19 cellular contexts compared by ENCODE assay signal in genomic region chrX:136867518-136867917, GRCh38. TPM values are rescaled to one million over a fixed set of nuclear protein-coding genes. Genes with fewer than 3 reads are reported as not detected.
DNase-seq lines count a peak whose midpoint lies in the region; ATAC-seq, FAIRE-seq and TF ChIP-seq lines count a peak whose summit lies in the region.
"Had no signal": no experiment of that assay in that cellular context is flagged by ENCODE, and none has a peak within 500 bp of the region (broad histone marks: within the 10 kb centered on the region; RNA-seq: fewer than 3 reads in every experiment).

No MANE protein-coding gene starts in this region.

- peak overlapping the region; percentile 77 for H3K27ac Mint-ChIP-seq in activated naive CD4-positive, alpha-beta T cell treated with anti-CD3 and anti-CD28 coated beads for 36 hours
- H3K27ac Mint-ChIP-seq: dendritic cell treated with granulocyte-macrophage colony-stimulating factor and Interleukin-4, amounts not matched to agents 40 ng/mL and 50 ng/mL, for 4 days had no signal

- peaks cover 59% of the 10 kb centered on the region for H3K36me3 Mint-ChIP-seq in activated naive CD4-positive, alpha-beta T cell treated with anti-CD3 and anti-CD28 coated beads for 36 hours (ENCODE audit: low read depth)

- DNase-seq in activated naive CD4-positive, alpha-beta T cell treated with anti-CD3 and anti-CD28 coated beads for 36 hours = no peak
- DNase-seq in activated naive CD4-positive, alpha-beta T cell treated with anti-CD3 and anti-CD28 coated beads, Interleukin-2, amount 50 U/mL, for 16 hours = no peak
- DNase-seq in Karpas-422 (peak; percentile 40), GM12878 (ENCODE audit: low read depth, low spot score) (no peak), psoas muscle (no peak), SW 1271 (lab: John Stamatoyannopoulos, UW) (no peak), GM19240 (ENCODE audit: insufficient read length, low spot score) (no peak)
- DNase-seq in effector CD8-positive, alpha-beta T cell (lab: John Stamatoyannopoulos, UW) = no peak
- DNase-seq: activated CD4-positive, alpha-beta T cell treated with anti-CD3 and anti-CD28 coated beads, Interleukin-2, amount 50 U/mL, for 1 hour; activated effector memory CD4-positive, alpha-beta T cell treated with Interleukin-2 at 50 U/mL for 16 hours; COR-L47; heart right ventricle; NCI-H187; SIG-M5; stimulated activated CD4-positive, alpha-beta T cell treated with anti-CD3 and anti-CD28 coated beads, Interleukin-15, amount 100 ng/mL, for 24 hours; T1000 had no signal

- TF ChIP-seq RAD21 in GM12878 (IDR thresholded peaks at IDR 0.05; ENCODE audit: insufficient read depth, low read depth, low read length) = no peak

- no peak for TF ChIP-seq POLR2A in GM12878 (IDR thresholded peaks at IDR 0.05; ENCODE audit: low read depth, low read length)

- no peaks in the 10 kb centered on the region for H3K9me3 Mint-ChIP-seq in activated naive CD4-positive, alpha-beta T cell treated with anti-CD3 and anti-CD28 coated beads for 36 hours
- H3K9me3 Mint-ChIP-seq: dendritic cell treated with granulocyte-macrophage colony-stimulating factor and Interleukin-4, amounts not matched to agents 40 ng/mL and 50 ng/mL, for 4 days had no signal

- POLR2A ChIA-PET in GM12878 (lab: Charles Lee) = no interaction called here

- TF ChIP-seq CTCF in GM12878 (IDR thresholded peaks at IDR 0.05 in 2 of 3, conservative IDR thresholded peaks at IDR 0.05 in 1 of 3; ENCODE audit: control insufficient read depth in 2 of 3, extremely low read depth in 1 of 3, insufficient read depth in 1 of 3, low read depth in 3 of 3, low read length in 3 of 3) (no peak), psoas muscle (IDR thresholded peaks at IDR 0.05) (no peak)

- no peak for ATAC-seq in GM12878
- ATAC-seq in psoas muscle = peak; percentile 4 to 18 (median 10)
- ATAC-seq: HCT116 had no signal

- 63% methylated on average over 3 of the region's 3 CpGs for WGBS in GM12878 (ENCODE audit: insufficient coverage, insufficient replicate concordance, low lambda C conversion rate, missing lambda C conversion rate)
- WGBS in psoas muscle, 3 donors = 44 to 68% (median 48%) methylated on average over 3 of the region's 3 CpGs

- H3K9me2 ChIP-seq in Karpas-422 (replicated peaks; ENCODE audit: insufficient read depth, low read length) = no peaks in the 10 kb centered on the region

- TF ChIP-seq EP300 in GM12878 (IDR thresholded peaks at IDR 0.05; ENCODE audit: borderline replicate concordance in 1 of 2, control insufficient read depth in 1 of 2, low read depth in 2 of 2, low read length in 2 of 2) = no peak

- H3K27me3 Mint-ChIP-seq in activated naive CD4-positive, alpha-beta T cell treated with anti-CD3 and anti-CD28 coated beads for 36 hours (ENCODE audit: low read depth) = no peaks in the 10 kb centered on the region
- H3K27me3 Mint-ChIP-seq: dendritic cell treated with granulocyte-macrophage colony-stimulating factor and Interleukin-4, amounts not matched to agents 40 ng/mL and 50 ng/mL, for 4 days had no signal

- H4K20me1 ChIP-seq in Karpas-422 (ENCODE audit: insufficient read depth, low read depth, low read length) (no peaks in the 10 kb centered on the region), GM12878 (ENCODE audit: control insufficient read depth, insufficient read depth) (no peaks in the 10 kb centered on the region)

- no peak overlapping the region for H2AFZ ChIP-seq in Karpas-422 (ENCODE audit: low read length)
- no peak overlapping the region for H2AFZ ChIP-seq in GM12878 (ENCODE audit: control insufficient read depth, low read depth, low read length)

- no peak overlapping the region for H3K4me3 Mint-ChIP-seq in activated naive CD4-positive, alpha-beta T cell treated with anti-CD3 and anti-CD28 coated beads for 36 hours
- H3K4me3 Mint-ChIP-seq: dendritic cell treated with granulocyte-macrophage colony-stimulating factor and Interleukin-4, amounts not matched to agents 40 ng/mL and 50 ng/mL, for 4 days had no signal

- peaks cover 54% of the 10 kb centered on the region for H3K4me1 Mint-ChIP-seq in activated naive CD4-positive, alpha-beta T cell treated with anti-CD3 and anti-CD28 coated beads for 36 hours (ENCODE audit: low read depth)

- RAD21 ChIA-PET in GM12878 (lab: Charles Lee; ENCODE audit: unreplicated experiment) = interaction anchor here (0.5 kb wide), 1 partner anchor 120 kb away, joined by 3 read pairs; no protein-coding TSS in a partner anchor

- no peaks in the 10 kb centered on the region for H3K27me3 ChIP-seq in Karpas-422 (ENCODE audit: low read length)
- H3K27me3 ChIP-seq in GM12878 (replicated peaks in 1 of 2; ENCODE audit: control insufficient read depth in 2 of 2, insufficient read depth in 2 of 2, low read length in 1 of 2) = no peaks in the 10 kb centered on the region
- no peaks in the 10 kb centered on the region for H3K27me3 ChIP-seq in psoas muscle (ENCODE audit: insufficient read depth in 3 of 3, low read length in 2 of 3)
- H3K27me3 ChIP-seq: heart right ventricle, vagina had no signal

- H3K9ac ChIP-seq in Karpas-422 (ENCODE audit: low read length) (no peak overlapping the region), GM12878 (ENCODE audit: control insufficient read depth, insufficient read depth, low read length) (no peak overlapping the region)

- in situ Hi-C loops in GM12878 (cut with MboI) = no loop called here

- no peaks in the 10 kb centered on the region for H3K4me1 ChIP-seq in Karpas-422 (ENCODE audit: low read length)
- H3K4me1 ChIP-seq in GM12878 (ENCODE audit: control insufficient read depth, insufficient read depth, low read length) = no peaks in the 10 kb centered on the region
- no peaks in the 10 kb centered on the region for H3K4me1 ChIP-seq in psoas muscle
- H3K4me1 ChIP-seq: vagina had no signal

- no TSS peak for BruUV-seq in GM12878 (replicated peaks; lab: Mats Ljungman, UMichigan)

- no peak overlapping the region for H3K4me2 ChIP-seq in Karpas-422 (ENCODE audit: low read depth, low read length, poor library complexity, severe bottlenecking)
- H3K4me2 ChIP-seq in GM12878 (ENCODE audit: control insufficient read depth, insufficient read depth) = no peak overlapping the region

- no peak for FAIRE-seq in GM12878 (lab: Jason Lieb, UNC)

- H3K36me3 ChIP-seq in Karpas-422 (ENCODE audit: insufficient read depth, low read length) = peaks cover 27% of the 10 kb centered on the region
- H3K36me3 ChIP-seq in GM12878 (ENCODE audit: control insufficient read depth in 2 of 2, insufficient read depth in 2 of 2, low read length in 1 of 2) = peaks cover 0 to 4% of the 10 kb centered on the region in 2 experiments; a peak in 3 of 4 replicates
- peaks cover 0 to 67% of the 10 kb centered on the region in 2 donors for H3K36me3 ChIP-seq in psoas muscle (ENCODE audit: insufficient read depth in 1 of 2, low read depth in 1 of 2)

- no peaks in the 10 kb centered on the region for H3K79me2 ChIP-seq in Karpas-422 (ENCODE audit: low read length)
- H3K79me2 ChIP-seq in GM12878 (ENCODE audit: control insufficient read depth, insufficient read depth, low read length) = no peaks in the 10 kb centered on the region; the same call in 1 of the 2 replicates

- no peak overlapping the region for H3K27ac ChIP-seq in Karpas-422 (ENCODE audit: low read length)
- H3K27ac ChIP-seq in GM12878 (ENCODE audit: control insufficient read depth, insufficient read depth) = no peak overlapping the region
- peak overlapping the region; percentile 41 for H3K27ac ChIP-seq in psoas muscle
- H3K27ac ChIP-seq: vagina had no signal

- no peak overlapping the region for H3K4me3 ChIP-seq in Karpas-422 (ENCODE audit: low read length)
- no peak overlapping the region for H3K4me3 ChIP-seq in GM12878
- no peak overlapping the region for H3K4me3 ChIP-seq in psoas muscle
- H3K4me3 ChIP-seq: heart right ventricle, vagina had no signal

- SMC1A ChIA-PET in GM12878 (lab: Charles Lee; ENCODE audit: uncharacterized antibody, unreplicated experiment) = no interaction called here

- CTCF ChIA-PET in activated naive CD4-positive, alpha-beta T cell treated with anti-CD3 and anti-CD28 coated beads for 36 hours (lab: Charles Lee) = interaction anchor here (0.5 kb wide), 1 partner anchor 10 kb away, joined by 4 read pairs; no protein-coding TSS in a partner anchor
- CTCF ChIA-PET in GM12878 (lab: Yijun Ruan, JAX) = interaction anchor here (1.0 to 1.7 kb wide), 2 partner anchors 12 to 101 kb away, joined by 3 to 4 read pairs; no protein-coding TSS in a partner anchor

- intact Hi-C loops in activated naive CD4-positive, alpha-beta T cell treated with anti-CD3 and anti-CD28 coated beads for 36 hours (cut with micrococcal nuclease) = loop anchor here (2.0 to 5.0 kb wide), 3 partner anchors 45 to 155 kb away; partner anchors contain the start of gene ARHGEF6
- intact Hi-C loops in GM12878 (cut with micrococcal nuclease; ENCODE audit: unreplicated experiment) (loop anchor here (5.0 kb wide), 1 partner anchor 90 kb away; no protein-coding TSS in a partner anchor), psoas muscle (cut with DNase I) (no loop called here)

- H3K9me3 ChIP-seq in Karpas-422 (ENCODE audit: low read length) (no peaks in the 10 kb centered on the region), GM12878 (replicated peaks; ENCODE audit: control insufficient read depth, insufficient read depth, low read length) (no peaks in the 10 kb centered on the region), psoas muscle (no peaks in the 10 kb centered on the region)
- H3K9me3 ChIP-seq: heart right ventricle, vagina had no signal

RNA-seq across cellular contexts. Expression of gene RBMX, which starts 13.0 kb away (rescaled TPM):
- total RNA-seq in activated naive CD4-positive, alpha-beta T cell treated with anti-CD3 and anti-CD28 coated beads for 36 hours = 100 to 1,000 TPM; 278 to 280 TPM
- total RNA-seq in Karpas-422 (2014; rRNA removed; shearing (Covaris generic); ENCODE audit: low replicate concordance) = 186 and 263 TPM in 2 replicates
- total RNA-seq in GM12878 (2013; cell fraction: nucleolus; rRNA removed) = 348 and 354 TPM in 2 replicates
- total RNA-seq in GM12878 (2014; rRNA removed) (258 and 320 TPM in 2 replicates), GM12878 (2014; rRNA removed; fragmentation: Illumina TruSeq; extraction: Trizol) (404 and 421 TPM in 2 replicates), GM12878 (2021) (280 and 287 TPM in 2 replicates), psoas muscle (100 to 1,000 TPM in 3 of 4 donors, 10 to 100 TPM in 1; 91.5 to 131 (median 118) TPM)
- polyA plus RNA-seq in GM12878 (2011; ENCODE audit: low read depth) = 120 TPM
- polyA plus RNA-seq in GM12878 (2011; rRNA removed) (290 and 302 TPM in 2 replicates), GM12878 (2014; fragmentation: Illumina TruSeq; extraction: Trizol) (427 and 489 TPM in 2 replicates), GM12878 (2014; fragmentation: Nextera tagmentation; extraction: Ambion mirVana) (100 to 1,000 TPM; 299 to 332 TPM), GM12878 (2014; rRNA removed) (234 and 252 TPM in 2 replicates), GM12878 (2016; fragmentation: Nextera tagmentation; extraction: Ambion mirVana) (100 to 1,000 TPM; 262 to 270 TPM), psoas muscle (10 to 100 TPM; 67.9 to 98.9 (median 79.7) TPM)
- polyA plus RNA-seq in GM12878 (2011; cell fraction: cytosol; rRNA removed) = 184 and 198 TPM in 2 replicates
- 257 and 285 TPM in 2 replicates for polyA plus RNA-seq in GM12878 (2011; cell fraction: nucleus; rRNA removed)
- 181 and 204 TPM in 2 replicates for polyA plus RNA-seq in GM12878 (2012)
- polyA minus RNA-seq in GM12878 (2011; rRNA and poly(A)+ RNA removed) = 129 and 186 TPM in 2 replicates
- 80.2 and 89.5 TPM in 2 replicates for polyA minus RNA-seq in GM12878 (2011; cell fraction: cytosol; rRNA and poly(A)+ RNA removed)
- 46.8 and 57.8 TPM in 2 replicates for polyA minus RNA-seq in GM12878 (2011; cell fraction: nucleus; rRNA and poly(A)+ RNA removed)

Comparison
In these comparisons a context has a peak if more than half of its experiments do, and no peak if none do; other contexts are left out.
1. intact Hi-C loops: an anchor here in activated naive CD4-positive, alpha-beta T cell treated with anti-CD3 and anti-CD28 coated beads for 36 hours (2.0 to 5.0 kb wide) and GM12878 (5.0 kb wide); none called in psoas muscle.